ENCODE assay signal across 27 cellular contexts in the genomic region with DNA sequence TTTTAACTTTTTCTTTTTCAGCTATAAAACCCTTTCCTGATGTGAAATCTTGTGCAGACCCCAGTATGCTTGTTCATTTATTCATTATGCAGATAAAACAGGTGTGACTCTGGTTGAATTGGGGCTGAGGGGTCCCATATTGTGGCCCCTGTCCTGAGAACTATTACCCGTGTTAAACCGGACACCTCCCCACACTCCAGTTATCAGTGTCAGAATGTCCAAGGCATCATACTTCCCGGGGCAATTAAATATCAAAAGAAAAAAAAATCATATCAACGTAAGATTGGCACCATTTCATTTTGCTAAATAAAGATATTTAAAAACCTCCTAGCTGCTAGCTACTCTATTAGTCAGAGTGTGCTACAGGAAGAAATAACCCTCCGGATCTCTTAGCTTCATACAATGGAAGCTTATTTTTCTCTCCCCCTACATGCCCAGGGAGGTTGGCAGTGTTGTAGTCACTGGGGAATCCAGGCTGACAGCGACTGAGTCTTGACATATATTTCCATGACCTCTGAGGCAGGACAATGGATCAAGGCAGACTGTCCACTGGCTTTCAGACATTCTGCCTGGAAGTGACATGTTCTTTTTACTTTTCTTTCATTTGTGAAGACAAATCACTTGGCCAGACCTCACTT.
"Had no signal": no experiment of that assay in that cellular context is flagged by ENCODE, and none has a peak within 500 bp of the region (broad histone marks: within the 10 kb centered on the region; RNA-seq: fewer than 3 reads in every experiment).

No MANE protein-coding gene starts in this region.

- H3K36me3 Mint-ChIP-seq: activated CD8-positive, alpha-beta memory T cell treated with anti-CD3 and anti-CD28 coated beads, Interleukin-2, amount 10 ng/mL, durations not matched to agents 7 days and 5 days; activated naive CD4-positive, alpha-beta T cell treated with anti-CD3 and anti-CD28 coated beads, Interleukin-2, amount 50 U/mL, for 72 hours; T-cell had no signal

- H3K9me3 ChIP-seq: ascending aorta, body of pancreas, Peyer's patch had no signal

- H3K27me3 ChIP-seq: ascending aorta, body of pancreas, Peyer's patch had no signal

- ATAC-seq: activated CD8-positive, alpha-beta memory T cell treated with anti-CD3 and anti-CD28 coated beads, Interleukin-2, amount 10 ng/mL, durations not matched to agents 7 days and 5 days; activated naive CD4-positive, alpha-beta T cell treated with anti-CD3 and anti-CD28 coated beads, Interleukin-2, amount 50 U/mL, for 72 hours; activated naive CD8-positive, alpha-beta T cell treated with anti-CD3 and anti-CD28 coated beads, Interleukin-2, amount 50 U/mL, for 24 hours; activated T-cell treated with anti-CD3 and anti-CD28 coated beads, Interleukin-2, amount 50 U/mL, for 4 hours; body of pancreas; K562; T-cell had no signal

- H3K27ac Mint-ChIP-seq: activated B cell treated with CpG ODN at 0.5 μM for 24 hours; activated CD4-positive, alpha-beta T cell treated with anti-CD3 and anti-CD28 coated beads, Interleukin-2, amount 10 ng/mL, durations not matched to agents 24 days and 14 days; activated CD8-positive, alpha-beta memory T cell treated with anti-CD3 and anti-CD28 coated beads, Interleukin-2, amount 10 ng/mL, durations not matched to agents 7 days and 5 days; activated naive CD4-positive, alpha-beta T cell treated with anti-CD3 and anti-CD28 coated beads, Interleukin-2, amount 50 U/mL, for 72 hours; activated naive CD8-positive, alpha-beta T cell treated with anti-CD3 and anti-CD28 coated beads, Interleukin-2, amount 50 U/mL, for 24 hours; T-cell had no signal

- H3K27ac ChIP-seq: ascending aorta, body of pancreas, Peyer's patch, RWPE1 had no signal

- H3K4me3 Mint-ChIP-seq: activated B cell treated with CpG ODN at 0.5 μM for 24 hours; activated CD4-positive, alpha-beta T cell treated with anti-CD3 and anti-CD28 coated beads, Interleukin-2, amount 10 ng/mL, durations not matched to agents 24 days and 14 days; activated CD8-positive, alpha-beta memory T cell treated with anti-CD3 and anti-CD28 coated beads, Interleukin-2, amount 10 ng/mL, durations not matched to agents 7 days and 5 days; activated naive CD8-positive, alpha-beta T cell treated with anti-CD3 and anti-CD28 coated beads, Interleukin-2, amount 50 U/mL, for 24 hours; activated T-cell treated with anti-CD3 and anti-CD28 coated beads, Interleukin-2, amount 50 U/mL, for 4 hours; T-cell had no signal

- H3K27me3 Mint-ChIP-seq: activated B cell treated with CpG ODN at 0.5 μM for 24 hours; activated CD4-positive, alpha-beta T cell treated with anti-CD3 and anti-CD28 coated beads, Interleukin-2, amount 10 ng/mL, durations not matched to agents 24 days and 14 days; activated CD8-positive, alpha-beta memory T cell treated with anti-CD3 and anti-CD28 coated beads, Interleukin-2, amount 10 ng/mL, durations not matched to agents 7 days and 5 days; T-cell had no signal

- H3K36me3 ChIP-seq: ascending aorta, Peyer's patch had no signal

- H3K4me1 ChIP-seq: ascending aorta, body of pancreas, Peyer's patch had no signal

- H3K9me3 Mint-ChIP-seq: activated B cell treated with CpG ODN at 0.5 μM for 24 hours; activated CD4-positive, alpha-beta T cell treated with anti-CD3 and anti-CD28 coated beads, Interleukin-2, amount 10 ng/mL, durations not matched to agents 24 days and 14 days; activated naive CD4-positive, alpha-beta T cell treated with anti-CD3 and anti-CD28 coated beads, Interleukin-2, amount 50 U/mL, for 72 hours; activated naive CD8-positive, alpha-beta T cell treated with anti-CD3 and anti-CD28 coated beads, Interleukin-2, amount 50 U/mL, for 24 hours; activated T-cell treated with anti-CD3 and anti-CD28 coated beads, Interleukin-2, amount 50 U/mL, for 4 hours; T-cell had no signal

- H3K4me1 Mint-ChIP-seq: activated B cell treated with CpG ODN at 0.5 μM for 24 hours; activated CD4-positive, alpha-beta T cell treated with anti-CD3 and anti-CD28 coated beads, Interleukin-2, amount 10 ng/mL, durations not matched to agents 24 days and 14 days; activated CD8-positive, alpha-beta memory T cell treated with anti-CD3 and anti-CD28 coated beads, Interleukin-2, amount 10 ng/mL, durations not matched to agents 7 days and 5 days; T-cell had no signal

- DNase-seq: activated B cell treated with CpG ODN at 0.5 μM for 24 hours; activated CD4-positive, alpha-beta T cell treated with anti-CD3 and anti-CD28 coated beads for 1 hour; activated CD4-positive, alpha-beta T cell treated with anti-CD3 and anti-CD28 coated beads, Interleukin-2, amount 10 ng/mL, durations not matched to agents 24 days and 14 days; activated CD4-positive, alpha-beta T cell treated with anti-CD3 and anti-CD28 coated beads, Interleukin-2, amount 50 U/mL, for 48 hours; activated CD8-positive, alpha-beta memory T cell treated with anti-CD3 and anti-CD28 coated beads, Interleukin-2, amount 10 ng/mL, durations not matched to agents 7 days and 5 days; activated effector memory CD4-positive, alpha-beta T cell treated with anti-CD3 and anti-CD28 coated beads, Interleukin-2, amount 50 U/mL, for 16 hours; activated naive CD4-positive, alpha-beta T cell treated with Interleukin-2 at 50 U/mL for 16 hours; activated naive CD8-positive, alpha-beta T cell treated with anti-CD3 and anti-CD28 coated beads, Interleukin-2, amount 50 U/mL, for 24 hours; activated T-cell treated with anti-CD3 and anti-CD28 coated beads, Interleukin-2, amount 50 U/mL, for 4 hours; amniotic stem cell; body of pancreas; Karpas-422; MM.1S; NCI-H1105; NCI-H1436; NCI-H1694 treated with DMSO at 0.1 percent for 48 hours; NCI-H2029 treated with DMSO at 0.1 percent for 48 hours; Peyer's patch; SHP77 treated with DMSO at 0.1 percent for 48 hours; T-cell; T-helper 2 cell; T1000 had no signal

- H3K4me3 ChIP-seq: ascending aorta, body of pancreas, K562, Peyer's patch had no signal

- FAIRE-seq: K562, TTC549 had no signal
